In genomic region chr5:73282923-73283322, GRCh38 we compare ENCODE assay signal across 26 cellular contexts.
DNase-seq lines count a peak whose midpoint lies in the region; ATAC-seq lines count a peak whose summit lies in the region.
"Had no signal": no experiment of that assay in that cellular context is flagged by ENCODE, and none has a peak within 500 bp of the region (broad histone marks: within the 10 kb centered on the region; RNA-seq: fewer than 3 reads in every experiment).

No MANE protein-coding gene starts in this region.

- H2AK5ac ChIP-seq in mesenchymal stem cell (ENCODE audit: low read length, severe bottlenecking), result peak overlapping the region; percentile 74

- no peak overlapping the region for H3K4ac ChIP-seq in mesenchymal stem cell (ENCODE audit: low read depth in 1 of 2, low read length in 2 of 2)

- H2BK120ac ChIP-seq in mesenchymal stem cell (ENCODE audit: low read depth, low read length), result no peak overlapping the region

- intact Hi-C loops in activated CD4-positive, alpha-beta memory T cell treated with anti-CD3 and anti-CD28 coated beads for 36 hours (cut with micrococcal nuclease), result no loop called here

- no peak overlapping the region for H2BK15ac ChIP-seq in mesenchymal stem cell (ENCODE audit: low read depth, poor library complexity, severe bottlenecking)

- H3K36me3 Mint-ChIP-seq in activated CD4-positive, alpha-beta memory T cell treated with anti-CD3 and anti-CD28 coated beads for 36 hours, result no peaks in the 10 kb centered on the region
- H3K36me3 Mint-ChIP-seq: CD14-positive monocyte had no signal

- CTCF ChIA-PET in activated CD4-positive, alpha-beta memory T cell treated with anti-CD3 and anti-CD28 coated beads for 36 hours (lab: Charles Lee), result interaction anchor here (1.2 kb wide), 1 partner anchor 16 kb away, joined by 3 read pairs; no protein-coding TSS in a partner anchor

- H3K4me1 ChIP-seq in mesenchymal stem cell (ENCODE audit: control insufficient read depth, insufficient read depth, low read depth, low read length), result peaks cover 19% of the 10 kb centered on the region

- no peak overlapping the region for H2BK5ac ChIP-seq in mesenchymal stem cell (ENCODE audit: low read depth, low read length, poor library complexity, severe bottlenecking)

- no peak overlapping the region for H3K4me3 Mint-ChIP-seq in activated CD4-positive, alpha-beta memory T cell treated with anti-CD3 and anti-CD28 coated beads for 36 hours
- H3K4me3 Mint-ChIP-seq: activated CD8-positive, alpha-beta T cell treated with anti-CD3 and anti-CD28 coated beads for 36 hours; activated naive CD8-positive, alpha-beta T cell treated with anti-CD3 and anti-CD28 coated beads for 36 hours; stimulated activated naive CD8-positive, alpha-beta T cell treated with anti-CD3 and anti-CD28 coated beads, Interleukin-15, amount 100 ng/mL, for 72 hours had no signal

- H3K4me3 ChIP-seq in mesenchymal stem cell (ENCODE audit: insufficient read depth in 1 of 2, low read depth in 1 of 2, low read length in 2 of 2), result no peak overlapping the region
- H3K4me3 ChIP-seq: ascending aorta, GM23248, lung, transverse colon had no signal

- H3K9ac ChIP-seq in mesenchymal stem cell (ENCODE audit: low read length), result no peak overlapping the region
- H3K9ac ChIP-seq: GM23248, KMS-11 had no signal

- H3K9me3 Mint-ChIP-seq in activated CD4-positive, alpha-beta memory T cell treated with anti-CD3 and anti-CD28 coated beads for 36 hours, result peaks cover 11% of the 10 kb centered on the region

- H3K14ac ChIP-seq in mesenchymal stem cell (ENCODE audit: low read length in 2 of 2), result no peak overlapping the region

- H3K79me1 ChIP-seq in mesenchymal stem cell (replicated peaks; ENCODE audit: low read length, poor library complexity, severe bottlenecking), result no peaks in the 10 kb centered on the region

- H2AFZ ChIP-seq in mesenchymal stem cell (ENCODE audit: low read depth, low read length), result no peak overlapping the region
- H2AFZ ChIP-seq: GM23248 had no signal

- no peaks in the 10 kb centered on the region for H3K4me1 Mint-ChIP-seq in activated CD4-positive, alpha-beta memory T cell treated with anti-CD3 and anti-CD28 coated beads for 36 hours (ENCODE audit: low read depth)
- H3K4me1 Mint-ChIP-seq: activated naive CD8-positive, alpha-beta T cell treated with anti-CD3 and anti-CD28 coated beads for 36 hours; CD14-positive monocyte; stimulated activated naive CD8-positive, alpha-beta T cell treated with anti-CD3 and anti-CD28 coated beads, Interleukin-15, amount 100 ng/mL, for 72 hours had no signal

- no peak overlapping the region for H3K4me2 ChIP-seq in mesenchymal stem cell (ENCODE audit: low read length, poor library complexity, severe bottlenecking)
- H3K4me2 ChIP-seq: KMS-11 had no signal

- H3K23ac ChIP-seq in mesenchymal stem cell (ENCODE audit: low read length in 2 of 2), result no peak overlapping the region

- peaks cover 39% of the 10 kb centered on the region for H3K27me3 Mint-ChIP-seq in activated CD4-positive, alpha-beta memory T cell treated with anti-CD3 and anti-CD28 coated beads for 36 hours

- ATAC-seq in GM21786 (IDR thresholded peaks at IDR 0.05; ENCODE audit: unreplicated experiment), result no peak
- ATAC-seq: activated CD8-positive, alpha-beta T cell treated with anti-CD3 and anti-CD28 coated beads for 36 hours; Panc1; stimulated activated naive CD8-positive, alpha-beta T cell treated with anti-CD3 and anti-CD28 coated beads, Interleukin-15, amount 100 ng/mL, for 72 hours had no signal

- H3K27ac Mint-ChIP-seq in activated CD4-positive, alpha-beta memory T cell treated with anti-CD3 and anti-CD28 coated beads for 36 hours, result no peak overlapping the region
- H3K27ac Mint-ChIP-seq: activated CD8-positive, alpha-beta T cell treated with anti-CD3 and anti-CD28 coated beads for 36 hours; activated naive CD8-positive, alpha-beta T cell treated with anti-CD3 and anti-CD28 coated beads for 36 hours; CD14-positive monocyte; stimulated activated naive CD8-positive, alpha-beta T cell treated with anti-CD3 and anti-CD28 coated beads, Interleukin-15, amount 100 ng/mL, for 72 hours had no signal

- H4K91ac ChIP-seq in mesenchymal stem cell (ENCODE audit: low read length), result no peak overlapping the region

- peaks cover 0 to 69% of the 10 kb centered on the region in 2 experiments for H3K27me3 ChIP-seq in mesenchymal stem cell (ENCODE audit: control insufficient read depth in 1 of 2, insufficient read depth in 1 of 2, low read length in 2 of 2)
- H3K27me3 ChIP-seq: ascending aorta had no signal

- H3K18ac ChIP-seq in mesenchymal stem cell (ENCODE audit: low read depth in 1 of 2, low read length in 2 of 2), result no peak overlapping the region

- H3K36me3 ChIP-seq in mesenchymal stem cell (ENCODE audit: control insufficient read depth in 1 of 2, insufficient read depth in 2 of 2, low read depth in 1 of 2, low read length in 2 of 2), result no peaks in the 10 kb centered on the region
- H3K36me3 ChIP-seq: ascending aorta, neutrophil, transverse colon had no signal

- no peak overlapping the region for H4K8ac ChIP-seq in mesenchymal stem cell (ENCODE audit: low read length)

- DNase-seq in DMS53 treated with DMSO at 0.1 percent for 48 hours (lab: John Stamatoyannopoulos, UW; ENCODE audit: unreplicated experiment) (peak; percentile 45), NCI-H1092 treated with DMSO at 0.1 percent for 48 hours (lab: John Stamatoyannopoulos, UW) (peak; percentile 69), NCI-H748 (lab: John Stamatoyannopoulos, UW; ENCODE audit: unreplicated experiment) (peak; percentile 70), mesenchymal stem cell (no peak), NCI-H524 treated with DMSO at 0.1 percent for 48 hours (lab: John Stamatoyannopoulos, UW) (no peak), NCI-H1694 treated with DMSO at 0.1 percent for 48 hours (lab: John Stamatoyannopoulos, UW) (no peak)
- no peak for DNase-seq in activated CD4-positive, alpha-beta memory T cell treated with anti-CD3 and anti-CD28 coated beads for 36 hours
- DNase-seq: activated CD4-positive, CD25-positive, alpha-beta regulatory T cell; activated CD8-positive, alpha-beta T cell treated with anti-CD3 and anti-CD28 coated beads for 36 hours; activated effector memory CD4-positive, alpha-beta T cell treated with Interleukin-2 at 50 U/mL for 16 hours; activated naive CD8-positive, alpha-beta T cell treated with anti-CD3 and anti-CD28 coated beads for 36 hours; activated T-cell treated with anti-CD3 and anti-CD28 coated beads for 4 hours; central memory CD4-positive, alpha-beta T cell; GF-D8; GM23248; MV-4-11; SIG-M5; stimulated activated naive CD8-positive, alpha-beta T cell treated with anti-CD3 and anti-CD28 coated beads, Interleukin-15, amount 100 ng/mL, for 72 hours; transverse colon had no signal

- no peaks in the 10 kb centered on the region for H3K9me3 ChIP-seq in mesenchymal stem cell (ENCODE audit: control insufficient read depth, low read length)
- H3K9me3 ChIP-seq: ascending aorta, neutrophil, transverse colon had no signal

- peak overlapping the region; percentile 64 for H3K27ac ChIP-seq in mesenchymal stem cell (ENCODE audit: low read length, poor library complexity, severe bottlenecking)
- H3K27ac ChIP-seq: ascending aorta, GM23248, KMS-11, neutrophil, transverse colon had no signal

- POLR2A ChIA-PET in activated CD4-positive, alpha-beta memory T cell treated with anti-CD3 and anti-CD28 coated beads for 36 hours (lab: Charles Lee), result no interaction called here

- H2BK12ac ChIP-seq in mesenchymal stem cell (ENCODE audit: low read length in 2 of 2), result no peak overlapping the region

Comparison
In these comparisons a context has a peak if more than half of its experiments do, and no peak if none do; other contexts are left out.
1. DNase-seq: peak in DMS53 treated with DMSO at 0.1 percent for 48 hours (single experiment), NCI-H1092 treated with DMSO at 0.1 percent for 48 hours (single experiment) and NCI-H748 (single experiment); none in mesenchymal stem cell (single experiment), NCI-H524 treated with DMSO at 0.1 percent for 48 hours (single experiment), NCI-H1694 treated with DMSO at 0.1 percent for 48 hours (single experiment) and activated CD4-positive, alpha-beta memory T cell treated with anti-CD3 and anti-CD28 coated beads for 36 hours (single experiment).